6 cellular contexts compared by ENCODE assay signal in the genomic region with DNA sequence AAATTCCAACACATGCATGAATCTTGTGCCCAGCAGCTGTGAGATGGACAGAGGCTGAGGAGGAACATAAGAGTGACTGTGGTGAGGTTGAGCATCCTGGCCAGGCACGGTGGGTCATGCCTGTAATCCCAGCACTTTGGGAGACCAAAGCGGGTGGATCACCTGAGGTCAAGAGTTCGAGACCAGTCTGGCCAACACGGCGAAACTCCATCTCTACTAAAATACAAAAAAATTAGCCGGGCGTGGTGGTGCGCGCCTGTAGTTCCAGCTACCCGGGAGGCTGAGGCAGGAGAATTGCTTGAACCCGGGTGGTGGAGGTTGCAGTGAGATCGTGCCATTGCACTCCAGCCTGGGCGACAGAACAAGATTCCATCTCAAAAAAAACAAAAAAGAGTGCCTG. TPM values are rescaled to one million over a fixed set of nuclear protein-coding genes. Genes with fewer than 3 reads are reported as not detected.
"Had no signal": no experiment of that assay in that cellular context is flagged by ENCODE, and none has a peak within 500 bp of the region (broad histone marks: within the 10 kb centered on the region; RNA-seq: fewer than 3 reads in every experiment).

No MANE protein-coding gene starts in this region.

RNA-seq across cellular contexts. Expression of a gene that starts 10.9 kb away (rescaled TPM):
- total RNA-seq: activated B cell treated with CpG ODN at 0.5 μM for 24 hours; activated CD4-positive, alpha-beta T cell treated with anti-CD3 and anti-CD28 coated beads, Interleukin-2, amount 10 ng/mL, durations not matched to agents 24 days and 14 days; activated CD8-positive, alpha-beta T cell treated with anti-CD3 and anti-CD28 coated beads for 36 hours; activated T-helper 1 cell treated with anti-CD3 and anti-CD28 coated beads, Interleukin-12 subunit alpha, Interleukin-12 subunit beta, Interleukin-2, Interleukin-4 antibody, amounts not matched to agents 30 ng/mL and 10 ng/mL and 1 ng/mL, durations not matched to agents 14 hours and 24 hours and 36 hours had no signal

RNA-seq across cellular contexts. Expression of a gene that starts 41.0 kb away (rescaled TPM):
- total RNA-seq: activated CD4-positive, alpha-beta memory T cell treated with anti-CD3 and anti-CD28 coated beads for 36 hours; ascending aorta had no signal
